ENCODE assay signal across 20 cellular contexts in genomic region chr3:113063126-113063894, GRCh38.
DNase-seq lines count a peak whose midpoint lies in the region; ATAC-seq and TF ChIP-seq lines count a peak whose summit lies in the region.
"Had no signal": no experiment of that assay in that cellular context is flagged by ENCODE, and none has a peak within 500 bp of the region (broad histone marks: within the 10 kb centered on the region; RNA-seq: fewer than 3 reads in every experiment).

No MANE protein-coding gene starts in this region.

- H3K4me1 ChIP-seq in muscle layer of colon (ENCODE audit: insufficient read depth, low read length) (peaks cover 11% of the 10 kb centered on the region), thoracic aorta (ENCODE audit: control insufficient read depth in 1 of 2, low read depth in 2 of 2) (peaks cover 0 to 18% of the 10 kb centered on the region in 2 donors)
- H3K4me1 ChIP-seq: parathyroid adenoma, Peyer's patch, thyroid gland had no signal

- peak; percentile 21 for DNase-seq in RWPE1 (ENCODE audit: low spot score)
- DNase-seq in epithelial cell of prostate (ENCODE audit: low read depth, low spot score) = peak; percentile 12
- no peak for DNase-seq in thoracic aorta (ENCODE audit: low spot score)
- no peak for DNase-seq in NAMALWA (ENCODE audit: low spot score)
- DNase-seq in hepatic stellate cell (ENCODE audit: low spot score) = no peak
- DNase-seq: activated CD8-positive, alpha-beta memory T cell treated with anti-CD3 and anti-CD28 coated beads, Interleukin-2, amount 50 U/mL, for 4 hours; activated naive CD8-positive, alpha-beta T cell treated with anti-CD3 and anti-CD28 coated beads for 36 hours; CD4-positive, alpha-beta memory T cell; effector CD4-positive, alpha-beta T cell; glutamatergic neuron; Karpas-422; left cardiac atrium; NCI-H510A treated with DMSO at 0.1 percent for 48 hours; Peyer's patch; T-helper 2 cell; thyroid gland had no signal

- H3K4me3 ChIP-seq in muscle layer of colon (ENCODE audit: low read depth in 1 of 2, low read length in 2 of 2) = no peak overlapping the region
- no peak overlapping the region for H3K4me3 ChIP-seq in thoracic aorta
- H3K4me3 ChIP-seq: Peyer's patch, thyroid gland had no signal

- no peak overlapping the region for H3K27ac ChIP-seq in RWPE1
- H3K27ac ChIP-seq in epithelial cell of prostate = no peak overlapping the region
- peak overlapping the region; percentile 45 for H3K27ac ChIP-seq in muscle layer of colon (ENCODE audit: low read depth, low read length)
- H3K27ac ChIP-seq in thoracic aorta = peak overlapping the region; percentile 11 to 27
- H3K27ac ChIP-seq: parathyroid adenoma, Peyer's patch, thyroid gland had no signal

- no peak for ATAC-seq in thoracic aorta (ENCODE audit: insufficient number of reproducible peaks, low FRiP score, low read depth)
- no peak for ATAC-seq in GM21786 (IDR thresholded peaks at IDR 0.05; ENCODE audit: unreplicated experiment)
- ATAC-seq: left cardiac atrium; natural killer cell treated with Interleukin-12 subunit alpha and Interleukin-12 subunit beta and Interleukin-15 and Interleukin-18, amount 100 ng/mL, for 72 hours had no signal

- H3K36me3 ChIP-seq in muscle layer of colon (ENCODE audit: insufficient read depth, low read length) (no peaks in the 10 kb centered on the region), thoracic aorta (no peaks in the 10 kb centered on the region)
- H3K36me3 ChIP-seq: Peyer's patch, thyroid gland had no signal

- H3K9ac ChIP-seq in muscle layer of colon (ENCODE audit: low read length) = no peak overlapping the region
- H3K9ac ChIP-seq: parathyroid adenoma had no signal

- POLR2A ChIA-PET in RWPE1 (lab: Yijun Ruan, JAX; ENCODE audit: low non-redundant PET) = no interaction called here

- H3K27me3 ChIP-seq in muscle layer of colon (ENCODE audit: control insufficient read depth in 1 of 2, insufficient read depth in 2 of 2, low read length in 2 of 2) (no peaks in the 10 kb centered on the region), thoracic aorta (replicated peaks; ENCODE audit: insufficient read depth) (no peaks in the 10 kb centered on the region)
- H3K27me3 ChIP-seq: Peyer's patch, thyroid gland had no signal

- TF ChIP-seq CTCF in RWPE1 (conservative IDR thresholded peaks at IDR 0.05; ENCODE audit: low read depth) (no peak), thoracic aorta (IDR thresholded peaks at IDR 0.05) (no peak)

- no peaks in the 10 kb centered on the region for H3K9me3 ChIP-seq in muscle layer of colon (ENCODE audit: low read length)
- no peaks in the 10 kb centered on the region for H3K9me3 ChIP-seq in thoracic aorta
- H3K9me3 ChIP-seq: Peyer's patch, thyroid gland had no signal

- CTCF ChIA-PET in RWPE1 (lab: Yijun Ruan, JAX) = no interaction called here

Comparison
In these comparisons a context has a peak if more than half of its experiments do, and no peak if none do; other contexts are left out.
1. DNase-seq: peak in RWPE1 (single experiment) and epithelial cell of prostate (single experiment); none in thoracic aorta (single experiment), NAMALWA (single experiment) and hepatic stellate cell (single experiment).
2. H3K27ac ChIP-seq: peak in muscle layer of colon (single experiment) and thoracic aorta (2 of 2); none in RWPE1 (single experiment) and epithelial cell of prostate (single experiment).